ENCODE assay signal across 15 cellular contexts in the genomic region with DNA sequence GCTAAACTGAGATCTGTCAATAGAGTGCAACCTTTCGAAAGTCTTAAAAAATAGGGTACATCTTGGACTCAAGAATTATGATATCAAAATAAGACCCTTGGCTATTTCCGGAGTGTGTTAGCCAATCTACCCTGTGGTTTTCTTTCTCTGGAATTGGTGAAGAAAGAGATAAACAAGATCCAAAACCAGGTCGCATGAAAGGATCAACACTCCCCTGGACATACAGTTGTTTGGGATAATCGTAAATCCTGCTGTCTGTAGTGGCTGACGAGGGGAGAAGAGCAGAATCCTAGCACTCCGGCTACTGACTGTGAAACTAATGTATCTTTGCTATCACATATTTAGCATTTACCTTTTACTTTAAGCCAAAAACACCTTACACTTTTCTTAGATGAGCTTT. TPM values are rescaled to one million over a fixed set of nuclear protein-coding genes. Genes with fewer than 3 reads are reported as not detected.
A peak's percentile ranks its signal among the peaks of the same experiment; 100 is the strongest.
DNase-seq lines count a peak whose midpoint lies in the region; ATAC-seq and TF ChIP-seq lines count a peak whose summit lies in the region.
"Had no signal": no experiment of that assay in that cellular context is flagged by ENCODE, and none has a peak within 500 bp of the region (broad histone marks: within the 10 kb centered on the region; RNA-seq: fewer than 3 reads in every experiment).

No MANE protein-coding gene starts in this region.

- intact Hi-C loops in spleen (cut with DNase I; ENCODE audit: low total_unique reads), result no loop called here

- H3K23ac ChIP-seq in mesenchymal stem cell (ENCODE audit: low read length in 2 of 2), result no peak overlapping the region

- POLR2A ChIA-PET in HEK293T (lab: Yijun Ruan, JAX), result no interaction called here

- H3K4me2 ChIP-seq in mesenchymal stem cell (ENCODE audit: low read length, poor library complexity, severe bottlenecking), result no peak overlapping the region

- no peak overlapping the region for H3K4ac ChIP-seq in mesenchymal stem cell (ENCODE audit: low read depth in 1 of 2, low read length in 2 of 2)

- no peak for DNase-seq in HEK293T (ENCODE audit: extremely low spot score)
- no peak for DNase-seq in adipocyte (ENCODE audit: low read depth)
- DNase-seq in mesenchymal stem cell, result no peak
- no peak for DNase-seq in spleen
- DNase-seq in KG1 (lab: John Stamatoyannopoulos, UW), result no peak
- no peak for DNase-seq in NK-92 (lab: John Stamatoyannopoulos, UW; ENCODE audit: unreplicated experiment)
- DNase-seq: activated CD8-positive, alpha-beta T cell treated with anti-CD3 and anti-CD28 coated beads for 36 hours; activated T-cell treated with anti-CD3 and anti-CD28 coated beads, Interleukin-2, amount 50 U/mL, for 48 hours; NCI-H2029 treated with DMSO at 0.1 percent for 48 hours; NCI-H524; stimulated activated CD4-positive, alpha-beta T cell treated with anti-CD3 and anti-CD28 coated beads, Interleukin-1b, Interleukin-23, amount 100 ng/mL, for 48 hours; T-helper 2 cell had no signal

- H3K79me1 ChIP-seq in mesenchymal stem cell (replicated peaks; ENCODE audit: low read length, poor library complexity, severe bottlenecking), result no peaks in the 10 kb centered on the region

- H3K9me3 ChIP-seq in adipocyte (ENCODE audit: control insufficient read depth, low read length), result no peaks in the 10 kb centered on the region
- H3K9me3 ChIP-seq in mesenchymal stem cell (ENCODE audit: control insufficient read depth, low read length), result no peaks in the 10 kb centered on the region
- H3K9me3 ChIP-seq in spleen, result no peaks in the 10 kb centered on the region

- H3K36me3 ChIP-seq in adipocyte (ENCODE audit: control insufficient read depth, insufficient read depth, low read length, severe bottlenecking) (peaks cover 37% of the 10 kb centered on the region), mesenchymal stem cell (ENCODE audit: control insufficient read depth in 1 of 2, insufficient read depth in 2 of 2, low read depth in 1 of 2, low read length in 2 of 2) (peaks cover 4 to 38% of the 10 kb centered on the region in 2 experiments), spleen (peaks cover 0 to 4% (median 0%) of the 10 kb centered on the region in 6 donors)

- ATAC-seq in GM19397 (IDR thresholded peaks at IDR 0.05; ENCODE audit: unreplicated experiment), result no peak
- ATAC-seq: activated CD8-positive, alpha-beta T cell treated with anti-CD3 and anti-CD28 coated beads for 36 hours; activated naive CD4-positive, alpha-beta T cell treated with anti-CD3 and anti-CD28 coated beads, Interleukin-2, amount 50 U/mL, for 72 hours had no signal

- no peak overlapping the region for H2AFZ ChIP-seq in mesenchymal stem cell (ENCODE audit: low read depth, low read length)

- no peak overlapping the region for H2BK15ac ChIP-seq in mesenchymal stem cell (ENCODE audit: low read depth, poor library complexity, severe bottlenecking)

- no peak overlapping the region for H4K8ac ChIP-seq in mesenchymal stem cell (ENCODE audit: low read length)

- H2BK120ac ChIP-seq in mesenchymal stem cell (ENCODE audit: low read depth, low read length), result no peak overlapping the region

- no peak overlapping the region for H3K14ac ChIP-seq in mesenchymal stem cell (ENCODE audit: low read length in 2 of 2)

- CTCF ChIA-PET in HEK293T (lab: Yijun Ruan, JAX), result interaction anchor here (0.6 kb wide), 1 partner anchor 553 kb away, joined by 3 read pairs; no protein-coding TSS in a partner anchor

- H3K27me3 ChIP-seq in adipocyte (replicated peaks; ENCODE audit: control insufficient read depth, insufficient read depth, low read length) (no peaks in the 10 kb centered on the region), mesenchymal stem cell (ENCODE audit: control insufficient read depth in 1 of 2, insufficient read depth in 1 of 2, low read length in 2 of 2) (no peaks in the 10 kb centered on the region), spleen (replicated peaks in 1 of 7) (no peaks in the 10 kb centered on the region)

- H3K4me3 ChIP-seq in adipocyte (ENCODE audit: low read length) (peak overlapping the region; percentile 45), mesenchymal stem cell (ENCODE audit: insufficient read depth in 1 of 2, low read depth in 1 of 2, low read length in 2 of 2) (no peak overlapping the region), spleen (no peak overlapping the region)
- H3K4me3 ChIP-seq: lung had no signal

- no peak overlapping the region for H3K27ac ChIP-seq in mesenchymal stem cell (ENCODE audit: low read length, poor library complexity, severe bottlenecking)
- peak overlapping the region in 5 of 8 donors; percentile 14 to 56 (median 21) for H3K27ac ChIP-seq in spleen

- H3K4me1 ChIP-seq in adipocyte (ENCODE audit: control insufficient read depth, insufficient read depth, low read length) (peaks cover 91% of the 10 kb centered on the region), mesenchymal stem cell (ENCODE audit: control insufficient read depth, insufficient read depth, low read depth, low read length) (peaks cover 13% of the 10 kb centered on the region), spleen (peaks cover 0 to 99% (median 53%) of the 10 kb centered on the region in 6 donors)

- no peak for TF ChIP-seq CTCF in spleen (IDR thresholded peaks at IDR 0.05 in 8 of 11, conservative IDR thresholded peaks at IDR 0.05 in 3 of 11)

- WGBS in mesenchymal stem cell, result 57% methylated on average over 5 of the region's 6 CpGs
- WGBS in spleen, 5 donors, result 48 to 82% (median 74%) methylated on average over 6 of the region's 6 CpGs

- TF ChIP-seq POLR2A in spleen (IDR thresholded peaks at IDR 0.05), result no peak

- H2BK5ac ChIP-seq in mesenchymal stem cell (ENCODE audit: low read depth, low read length, poor library complexity, severe bottlenecking), result no peak overlapping the region

- no peak overlapping the region for H3K18ac ChIP-seq in mesenchymal stem cell (ENCODE audit: low read depth in 1 of 2, low read length in 2 of 2)

- H2BK12ac ChIP-seq in mesenchymal stem cell (ENCODE audit: low read length in 2 of 2), result no peak overlapping the region

- no peak overlapping the region for H2AK5ac ChIP-seq in mesenchymal stem cell (ENCODE audit: low read length, severe bottlenecking)

- H4K91ac ChIP-seq in mesenchymal stem cell (ENCODE audit: low read length), result no peak overlapping the region

- H3K9ac ChIP-seq in adipocyte (ENCODE audit: low read length), result peak overlapping the region; percentile 43
- H3K9ac ChIP-seq in mesenchymal stem cell (ENCODE audit: low read length), result peak overlapping the region; percentile 42

TF ChIP-seq in HEK293T, 16 proteins besides CTCF, POLR2A, EP300 and RAD21:
- TF ChIP-seq, protein P1, sequence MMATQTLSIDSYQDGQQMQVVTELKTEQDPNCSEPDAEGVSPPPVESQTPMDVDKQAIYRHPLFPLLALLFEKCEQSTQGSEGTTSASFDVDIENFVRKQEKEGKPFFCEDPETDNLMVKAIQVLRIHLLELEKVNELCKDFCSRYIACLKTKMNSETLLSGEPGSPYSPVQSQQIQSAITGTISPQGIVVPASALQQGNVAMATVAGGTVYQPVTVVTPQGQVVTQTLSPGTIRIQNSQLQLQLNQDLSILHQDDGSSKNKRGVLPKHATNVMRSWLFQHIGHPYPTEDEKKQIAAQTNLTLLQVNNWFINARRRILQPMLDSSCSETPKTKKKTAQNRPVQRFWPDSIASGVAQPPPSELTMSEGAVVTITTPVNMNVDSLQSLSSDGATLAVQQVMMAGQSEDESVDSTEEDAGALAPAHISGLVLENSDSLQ (IDR thresholded peaks at IDR 0.05), result peak; percentile 65
- TF ChIP-seq TARDBP (IDR thresholded peaks at IDR 0.05), result no peak

RNA-seq across cellular contexts. Expression of gene FNDC3B, which starts 30.9 kb away (rescaled TPM):
- polyA plus RNA-seq in mesenchymal stem cell (2013, experiment 1 of 2), result 183 TPM
- polyA plus RNA-seq in mesenchymal stem cell (2013, experiment 2 of 2), result 178 TPM
- total RNA-seq in spleen, result 100 to 1,000 TPM in 6 of 7 donors, 10 to 100 TPM in 1; 88.8 to 149 (median 110) TPM
- 1 to 10 TPM; 3.1 to 9.1 (median 4.5) TPM for polyA plus RNA-seq in spleen
